ENCODE assay signal across 1 cellular context in the genomic region with DNA sequence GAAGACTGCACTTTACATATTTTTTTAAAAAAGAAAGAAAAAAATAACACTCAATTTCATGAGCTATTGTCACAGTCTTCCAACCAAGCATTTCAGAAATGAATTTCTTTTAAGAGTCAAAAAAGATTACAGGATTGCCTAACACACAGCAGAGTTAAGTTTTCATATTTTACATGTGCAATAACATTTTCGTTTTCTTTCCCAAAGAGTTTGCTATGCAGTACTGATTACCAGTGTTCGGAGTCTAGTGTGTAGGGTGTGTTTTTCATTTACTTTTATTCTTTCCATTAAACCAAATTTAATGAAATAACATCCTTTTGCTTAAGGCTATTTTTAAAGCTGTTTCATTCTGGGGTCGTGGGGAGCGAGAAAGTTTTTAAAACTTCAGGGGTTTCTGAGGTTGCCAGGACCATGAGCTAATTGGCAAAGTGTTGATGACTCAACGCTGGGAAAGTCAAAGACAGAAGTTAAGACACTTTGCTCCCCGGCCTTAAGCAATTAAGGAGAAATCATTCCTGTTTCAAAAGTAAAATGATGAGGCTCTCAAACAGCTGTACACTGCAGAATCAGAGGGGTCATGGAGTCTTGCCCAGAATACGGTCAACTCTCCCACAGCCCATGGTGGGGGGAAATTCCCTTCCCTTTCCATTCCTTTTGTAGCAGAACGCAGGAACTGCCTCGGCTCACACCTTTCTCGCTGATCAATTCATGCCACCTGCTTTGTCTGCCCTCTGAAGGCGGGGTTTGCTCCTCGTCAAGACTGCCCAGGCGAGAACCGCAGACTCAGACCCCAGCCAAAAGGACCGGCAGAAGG.
TF ChIP-seq lines count a peak whose summit lies in the region.

No MANE protein-coding gene starts in this region.

TF ChIP-seq in IMR-90, 13 proteins besides CTCF, POLR2A, EP300 and RAD21:
- TF ChIP-seq CEBPB (IDR thresholded peaks at IDR 0.05; ENCODE audit: low read depth, low read length), result peak; percentile 28; the same call in 1 of the 2 replicates
- TF ChIP-seq RFX5 (IDR thresholded peaks at IDR 0.05; ENCODE audit: low read depth, low read length), result no peak
- TF ChIP-seq MAFK (IDR thresholded peaks at IDR 0.05; ENCODE audit: low read depth, low read length), result no peak
- no peak for TF ChIP-seq CHD1 (IDR thresholded peaks at IDR 0.05; ENCODE audit: low read depth, low read length)
- TF ChIP-seq NFE2L2 (IDR thresholded peaks at IDR 0.05; ENCODE audit: low read depth, low read length), result no peak
- no peak for TF ChIP-seq MXI1 (IDR thresholded peaks at IDR 0.05; ENCODE audit: borderline replicate concordance, low read depth, low read length)
- TF ChIP-seq RCOR1 (IDR thresholded peaks at IDR 0.05; ENCODE audit: insufficient replicate concordance, low read length), result no peak
